In the genomic region with DNA sequence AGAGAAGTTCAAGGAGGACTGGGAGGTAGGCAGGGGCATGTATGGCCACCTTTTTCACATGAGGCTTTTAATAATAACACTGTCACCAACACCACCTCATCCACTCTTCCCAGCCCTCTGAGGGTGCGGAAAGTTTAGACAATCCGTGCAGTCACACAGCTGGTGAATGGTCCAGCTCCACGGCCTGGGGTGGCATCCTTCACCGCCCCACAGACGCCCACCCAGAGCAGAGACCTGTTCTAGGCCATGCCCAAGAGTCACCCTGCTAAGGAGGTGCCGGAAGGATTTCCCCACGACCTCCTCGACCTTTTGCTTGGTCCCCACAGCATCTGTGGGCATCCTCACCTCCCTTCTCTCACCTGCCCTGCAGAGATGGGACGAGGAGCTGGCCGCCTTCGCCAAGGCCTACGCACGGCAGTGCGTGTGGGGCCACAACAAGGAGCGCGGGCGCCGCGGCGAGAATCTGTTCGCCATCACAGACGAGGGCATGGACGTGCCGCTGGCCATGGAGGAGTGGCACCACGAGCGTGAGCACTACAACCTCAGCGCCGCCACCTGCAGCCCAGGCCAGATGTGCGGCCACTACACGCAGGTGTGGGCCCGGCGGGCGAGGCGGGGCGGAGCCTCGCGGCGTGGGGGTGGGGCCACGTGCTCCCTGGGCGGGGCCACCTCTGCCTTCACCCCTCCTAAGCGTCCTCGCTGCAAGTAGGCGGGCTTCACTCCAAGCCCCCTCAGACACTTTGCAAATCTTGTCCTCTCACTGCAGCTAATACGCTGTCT, we compare ENCODE assay signal across 1 cellular context.
TF ChIP-seq lines count a peak whose summit lies in the region.

No MANE protein-coding gene starts in this region.

TF ChIP-seq in WTC11, 78 proteins besides CTCF, POLR2A, EP300 and RAD21 (continued from another document):
- TF ChIP-seq, protein P1, sequence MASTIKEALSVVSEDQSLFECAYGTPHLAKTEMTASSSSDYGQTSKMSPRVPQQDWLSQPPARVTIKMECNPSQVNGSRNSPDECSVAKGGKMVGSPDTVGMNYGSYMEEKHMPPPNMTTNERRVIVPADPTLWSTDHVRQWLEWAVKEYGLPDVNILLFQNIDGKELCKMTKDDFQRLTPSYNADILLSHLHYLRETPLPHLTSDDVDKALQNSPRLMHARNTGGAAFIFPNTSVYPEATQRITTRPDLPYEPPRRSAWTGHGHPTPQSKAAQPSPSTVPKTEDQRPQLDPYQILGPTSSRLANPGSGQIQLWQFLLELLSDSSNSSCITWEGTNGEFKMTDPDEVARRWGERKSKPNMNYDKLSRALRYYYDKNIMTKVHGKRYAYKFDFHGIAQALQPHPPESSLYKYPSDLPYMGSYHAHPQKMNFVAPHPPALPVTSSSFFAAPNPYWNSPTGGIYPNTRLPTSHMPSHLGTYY (CRISPR knock-in tag; IDR thresholded peaks at IDR 0.05), result no peak
- TF ChIP-seq, protein P2, sequence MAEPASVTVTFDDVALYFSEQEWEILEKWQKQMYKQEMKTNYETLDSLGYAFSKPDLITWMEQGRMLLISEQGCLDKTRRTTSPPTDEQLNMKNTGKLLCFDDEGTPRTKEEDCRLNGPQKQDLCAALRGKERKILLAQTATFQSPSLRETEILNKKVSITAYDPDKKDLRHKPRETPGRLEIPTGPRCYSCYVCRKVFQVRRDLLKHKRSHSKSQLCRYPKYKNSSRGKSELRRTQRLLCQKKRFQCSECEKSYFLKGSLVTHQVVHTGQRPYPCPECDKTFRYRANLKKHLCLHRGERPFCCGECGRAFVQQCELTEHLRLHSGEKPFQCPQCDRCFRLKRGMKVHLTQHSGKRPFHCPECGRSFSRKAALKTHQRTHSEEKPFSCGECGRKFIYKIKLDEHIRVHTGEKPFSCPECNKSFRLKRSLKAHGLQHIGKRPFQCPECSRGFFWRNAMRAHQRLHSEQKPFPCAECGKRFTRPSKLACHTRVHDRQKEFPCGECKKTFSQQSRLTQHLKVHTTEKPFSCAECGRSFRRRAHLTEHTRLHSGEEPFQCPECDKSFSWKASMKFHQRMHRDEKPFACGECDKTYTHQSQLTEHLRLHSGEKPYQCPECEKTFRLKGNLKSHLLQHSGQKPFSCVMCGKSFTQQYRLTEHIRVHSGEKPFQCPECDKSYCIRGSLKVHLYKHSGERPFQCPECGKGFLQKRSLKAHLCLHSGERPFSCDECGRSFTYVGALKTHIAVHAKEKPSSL (CRISPR knock-in tag; conservative IDR thresholded peaks at IDR 0.05), result no peak
- TF ChIP-seq, protein P3, sequence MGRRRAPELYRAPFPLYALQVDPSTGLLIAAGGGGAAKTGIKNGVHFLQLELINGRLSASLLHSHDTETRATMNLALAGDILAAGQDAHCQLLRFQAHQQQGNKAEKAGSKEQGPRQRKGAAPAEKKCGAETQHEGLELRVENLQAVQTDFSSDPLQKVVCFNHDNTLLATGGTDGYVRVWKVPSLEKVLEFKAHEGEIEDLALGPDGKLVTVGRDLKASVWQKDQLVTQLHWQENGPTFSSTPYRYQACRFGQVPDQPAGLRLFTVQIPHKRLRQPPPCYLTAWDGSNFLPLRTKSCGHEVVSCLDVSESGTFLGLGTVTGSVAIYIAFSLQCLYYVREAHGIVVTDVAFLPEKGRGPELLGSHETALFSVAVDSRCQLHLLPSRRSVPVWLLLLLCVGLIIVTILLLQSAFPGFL (CRISPR knock-in tag; IDR thresholded peaks at IDR 0.05; ENCODE audit: borderline replicate concordance), result no peak
- no peak for TF ChIP-seq ZNF396 (CRISPR knock-in tag; IDR thresholded peaks at IDR 0.05; ENCODE audit: borderline replicate concordance)
- TF ChIP-seq, protein P4, sequence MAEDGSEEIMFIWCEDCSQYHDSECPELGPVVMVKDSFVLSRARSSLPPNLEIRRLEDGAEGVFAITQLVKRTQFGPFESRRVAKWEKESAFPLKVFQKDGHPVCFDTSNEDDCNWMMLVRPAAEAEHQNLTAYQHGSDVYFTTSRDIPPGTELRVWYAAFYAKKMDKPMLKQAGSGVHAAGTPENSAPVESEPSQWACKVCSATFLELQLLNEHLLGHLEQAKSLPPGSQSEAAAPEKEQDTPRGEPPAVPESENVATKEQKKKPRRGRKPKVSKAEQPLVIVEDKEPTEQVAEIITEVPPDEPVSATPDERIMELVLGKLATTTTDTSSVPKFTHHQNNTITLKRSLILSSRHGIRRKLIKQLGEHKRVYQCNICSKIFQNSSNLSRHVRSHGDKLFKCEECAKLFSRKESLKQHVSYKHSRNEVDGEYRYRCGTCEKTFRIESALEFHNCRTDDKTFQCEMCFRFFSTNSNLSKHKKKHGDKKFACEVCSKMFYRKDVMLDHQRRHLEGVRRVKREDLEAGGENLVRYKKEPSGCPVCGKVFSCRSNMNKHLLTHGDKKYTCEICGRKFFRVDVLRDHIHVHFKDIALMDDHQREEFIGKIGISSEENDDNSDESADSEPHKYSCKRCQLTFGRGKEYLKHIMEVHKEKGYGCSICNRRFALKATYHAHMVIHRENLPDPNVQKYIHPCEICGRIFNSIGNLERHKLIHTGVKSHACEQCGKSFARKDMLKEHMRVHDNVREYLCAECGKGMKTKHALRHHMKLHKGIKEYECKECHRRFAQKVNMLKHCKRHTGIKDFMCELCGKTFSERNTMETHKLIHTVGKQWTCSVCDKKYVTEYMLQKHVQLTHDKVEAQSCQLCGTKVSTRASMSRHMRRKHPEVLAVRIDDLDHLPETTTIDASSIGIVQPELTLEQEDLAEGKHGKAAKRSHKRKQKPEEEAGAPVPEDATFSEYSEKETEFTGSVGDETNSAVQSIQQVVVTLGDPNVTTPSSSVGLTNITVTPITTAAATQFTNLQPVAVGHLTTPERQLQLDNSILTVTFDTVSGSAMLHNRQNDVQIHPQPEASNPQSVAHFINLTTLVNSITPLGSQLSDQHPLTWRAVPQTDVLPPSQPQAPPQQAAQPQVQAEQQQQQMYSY (CRISPR knock-in tag; IDR thresholded peaks at IDR 0.05), result no peak
